ENCODE assay signal across 9 cellular contexts in genomic region chr20:63682384-63683139, GRCh38. TPM values are rescaled to one million over a fixed set of nuclear protein-coding genes. Genes with fewer than 3 reads are reported as not detected.
DNase-seq lines count a peak whose midpoint lies in the region; ATAC-seq and TF ChIP-seq lines count a peak whose summit lies in the region.
"Had no signal": no experiment of that assay in that cellular context is flagged by ENCODE, and none has a peak within 500 bp of the region (broad histone marks: within the 10 kb centered on the region; RNA-seq: fewer than 3 reads in every experiment).

No MANE protein-coding gene starts in this region.

- peak; percentile 100 for DNase-seq in A172 (ENCODE audit: low spot score)
- DNase-seq in lung (ENCODE audit: low spot score) = peak; percentile 71
- DNase-seq in NCI-H146 (lab: John Stamatoyannopoulos, UW) = no peak
- DNase-seq in T-helper 2 cell treated with Interferon-gamma antibody and Interleukin-4, amounts not matched to agents 5 μg/mL and 100 μg/mL, for 36 hours (ENCODE audit: low spot score) = no peak
- no peak for DNase-seq in activated naive CD4-positive, alpha-beta T cell (lab: John Stamatoyannopoulos, UW)

- H3K27ac Mint-ChIP-seq in T-helper 2 cell treated with Interferon-gamma antibody and Interleukin-4, amounts not matched to agents 5 μg/mL and 100 μg/mL, for 36 hours = no peak overlapping the region

- H3K4me1 ChIP-seq in lung (ENCODE audit: control insufficient read depth in 2 of 2, insufficient read depth in 2 of 2, low read length in 2 of 2) = peaks cover 0 to 31% of the 10 kb centered on the region in 2 donors

- no peaks in the 10 kb centered on the region for H3K4me1 Mint-ChIP-seq in T-helper 2 cell treated with Interferon-gamma antibody and Interleukin-4, amounts not matched to agents 5 μg/mL and 100 μg/mL, for 36 hours (ENCODE audit: low read depth)

- H3K27ac ChIP-seq in cingulate gyrus (ENCODE audit: low read depth, low read length) (peak overlapping the region; percentile 77), lung (ENCODE audit: low read depth in 1 of 2, low read length in 1 of 2) (peak overlapping the region; percentile 50 to 85)

- no peak for TF ChIP-seq POLR2A in GM18505 (IDR thresholded peaks at IDR 0.05; ENCODE audit: borderline replicate concordance, extremely low read depth, insufficient read depth, insufficient read length)

- no peak overlapping the region for H3K4me3 ChIP-seq in lung

- WGBS in lung, 2 donors = 66 to 77% methylated on average over 22 of the region's 22 CpGs

- H3K27me3 Mint-ChIP-seq in T-helper 2 cell treated with Interferon-gamma antibody and Interleukin-4, amounts not matched to agents 5 μg/mL and 100 μg/mL, for 36 hours (ENCODE audit: low read depth) = no peaks in the 10 kb centered on the region

- no peaks in the 10 kb centered on the region for H3K27me3 ChIP-seq in lung (ENCODE audit: control insufficient read depth, insufficient read depth)

- peaks cover 5% of the 10 kb centered on the region for H3K36me3 Mint-ChIP-seq in T-helper 2 cell treated with Interferon-gamma antibody and Interleukin-4, amounts not matched to agents 5 μg/mL and 100 μg/mL, for 36 hours (ENCODE audit: low read depth)

- H3K36me3 ChIP-seq in lung (ENCODE audit: control insufficient read depth in 2 of 2, insufficient read depth in 2 of 2, low read length in 2 of 2) = peaks cover 0 to 30% of the 10 kb centered on the region in 2 donors

- peak; percentile 87 for TF ChIP-seq EP300 in Ishikawa (IDR thresholded peaks at IDR 0.05; ENCODE audit: borderline replicate concordance)

- H3K9me3 Mint-ChIP-seq in T-helper 2 cell treated with Interferon-gamma antibody and Interleukin-4, amounts not matched to agents 5 μg/mL and 100 μg/mL, for 36 hours = no peaks in the 10 kb centered on the region

- TF ChIP-seq CTCF in lung (IDR thresholded peaks at IDR 0.05; ENCODE audit: control extremely low read depth, extremely low read depth) = no peak

- H3K9me3 ChIP-seq in lung (ENCODE audit: control insufficient read depth in 2 of 2, insufficient read depth in 1 of 2, low read length in 1 of 2) = no peaks in the 10 kb centered on the region

- no peak overlapping the region for H3K4me3 Mint-ChIP-seq in T-helper 2 cell treated with Interferon-gamma antibody and Interleukin-4, amounts not matched to agents 5 μg/mL and 100 μg/mL, for 36 hours

- TF ChIP-seq RAD21 in Ishikawa (IDR thresholded peaks at IDR 0.05; ENCODE audit: low read depth) = no peak

- ATAC-seq in lung (ENCODE audit: insufficient read depth, low FRiP score) (peak; percentile 74), GM18505 (IDR thresholded peaks at IDR 0.05; ENCODE audit: unreplicated experiment) (no peak)

TF ChIP-seq in Ishikawa, 13 proteins besides CTCF, POLR2A, EP300 and RAD21:
- TF ChIP-seq FOXM1 (IDR thresholded peaks at IDR 0.05; ENCODE audit: borderline replicate concordance, low read depth) (peak; percentile 65), CREB1 (IDR thresholded peaks at IDR 0.05; ENCODE audit: low read depth) (no peak), CEBPB (IDR thresholded peaks at IDR 0.05) (peak; percentile 76; the same call in 1 of the 2 replicates), USF1 (IDR thresholded peaks at IDR 0.05) (peak; percentile 50; the same call in 1 of the 2 replicates), REST (IDR thresholded peaks at IDR 0.05; ENCODE audit: low read depth) (peak; percentile 6; the same call in 1 of the 2 replicates), TAF1 (IDR thresholded peaks at IDR 0.05; ENCODE audit: low read depth) (no peak), TEAD4 (IDR thresholded peaks at IDR 0.05) (peak; percentile 83), EGR1 (IDR thresholded peaks at IDR 0.05) (no peak; the same call in 1 of the 2 replicates), TCF12 (IDR thresholded peaks at IDR 0.05; ENCODE audit: low read depth) (peak; percentile 87), ZBTB7A (IDR thresholded peaks at IDR 0.05; ENCODE audit: low read depth) (no peak; the same call in 1 of the 2 replicates), YY1 (IDR thresholded peaks at IDR 0.05; ENCODE audit: low read depth) (peak; percentile 61; the same call in 1 of the 2 replicates), NFIC (IDR thresholded peaks at IDR 0.05) (peak; percentile 88), MAX (IDR thresholded peaks at IDR 0.05) (no peak; the same call in 1 of the 2 replicates)

RNA-seq across cellular contexts. Expression of gene TNFRSF6B, which starts 13.9 kb away (rescaled TPM):
- total RNA-seq in A172 (2014; rRNA removed; shearing (Covaris generic)) = 2.4 and 3.4 TPM in 2 replicates
- total RNA-seq in lung = 10 to 100 TPM in 1 of 2 donors, 1 to 10 TPM in 1; 1.6 to 19.8 TPM
- polyA plus RNA-seq in lung = 100 to 1,000 TPM in 1 of 2 donors, 10 to 100 TPM in 1; 45.5 to 195 TPM
- total RNA-seq: frontal cortex had no signal

RNA-seq across cellular contexts. Expression of gene RTEL1, which starts 24.4 kb away (rescaled TPM):
- 17.8 and 22.2 TPM in 2 replicates for total RNA-seq in A172 (2014; rRNA removed; shearing (Covaris generic))
- 10 to 100 TPM; 19.7 to 45.8 TPM for total RNA-seq in lung
- polyA plus RNA-seq in lung = 10 to 100 TPM; 12.4 to 15.6 TPM

RNA-seq across cellular contexts. Expression of gene ARFRP1, which starts 25.2 kb away (rescaled TPM):
- 61.1 and 65.7 TPM in 2 replicates for total RNA-seq in A172 (2014; rRNA removed; shearing (Covaris generic))
- 10 to 100 TPM; 29.8 to 56.0 TPM for total RNA-seq in lung
- 10 to 100 TPM; 43.9 to 50.8 TPM for polyA plus RNA-seq in lung

RNA-seq across cellular contexts. Expression of gene ZGPAT, which starts 25.3 kb away (rescaled TPM):
- 29.8 and 33.2 TPM in 2 replicates for total RNA-seq in A172 (2014; rRNA removed; shearing (Covaris generic))
- total RNA-seq in lung = 10 to 100 TPM; 18.3 to 32.9 TPM
- 10 to 100 TPM; 34.5 to 45.0 TPM for polyA plus RNA-seq in lung

RNA-seq across cellular contexts. Expression of gene STMN3, which starts 29.3 kb away (rescaled TPM):
- total RNA-seq in A172 (2014; rRNA removed; shearing (Covaris generic)) = 2.2 and 2.6 TPM in 2 replicates
- 10 to 100 TPM; 15.8 to 18.2 TPM for total RNA-seq in lung
- polyA plus RNA-seq in lung = 10 to 100 TPM; 13.6 to 20.9 TPM

Comparison
In these comparisons a context has a peak if more than half of its experiments do, and no peak if none do; other contexts are left out.
1. DNase-seq: peak in A172 (single experiment) and lung (single experiment); none in NCI-H146 (single experiment), T-helper 2 cell treated with Interferon-gamma antibody and Interleukin-4, amounts not matched to agents 5 μg/mL and 100 μg/mL, for 36 hours (single experiment) and activated naive CD4-positive, alpha-beta T cell (0 of 4).